20 cellular contexts compared by ENCODE assay signal in genomic region chr15:41915203-41915994, GRCh38. TPM values are rescaled to one million over a fixed set of nuclear protein-coding genes. Genes with fewer than 3 reads are reported as not detected.
DNase-seq lines count a peak whose midpoint lies in the region; ATAC-seq and TF ChIP-seq lines count a peak whose summit lies in the region.
"Had no signal": no experiment of that assay in that cellular context is flagged by ENCODE, and none has a peak within 500 bp of the region (broad histone marks: within the 10 kb centered on the region; RNA-seq: fewer than 3 reads in every experiment).

No MANE protein-coding gene starts in this region.

- H3K9me3 ChIP-seq in BLaER1 (no peaks in the 10 kb centered on the region), ascending aorta (no peaks in the 10 kb centered on the region)
- H3K9me3 ChIP-seq: HAP-1, neutrophil had no signal

- ATAC-seq in GM23338, result no peak
- ATAC-seq: effector memory CD8-positive, alpha-beta T cell; esophagus mucosa; T-cell had no signal

- H3K4me1 ChIP-seq in BLaER1 (peaks cover 90% of the 10 kb centered on the region), GM23338 (ENCODE audit: insufficient read depth) (no peaks in the 10 kb centered on the region), ascending aorta (peaks cover 26 to 42% of the 10 kb centered on the region in 2 donors)
- H3K4me1 ChIP-seq: HAP-1 had no signal

- H3K79me2 ChIP-seq in GM23338 (replicated peaks; ENCODE audit: insufficient read depth), result peaks cover 6% of the 10 kb centered on the region; the same call in 1 of the 2 replicates

- no peaks in the 10 kb centered on the region for H3K27me3 ChIP-seq in BLaER1
- no peaks in the 10 kb centered on the region for H3K27me3 ChIP-seq in GM23338 (ENCODE audit: insufficient read depth)
- no peaks in the 10 kb centered on the region for H3K27me3 ChIP-seq in ascending aorta
- H3K27me3 ChIP-seq: neutrophil had no signal

- peaks cover 4% of the 10 kb centered on the region; the same call in 1 of the 3 replicates for H3K4me1 Mint-ChIP-seq in GM23338
- H3K4me1 Mint-ChIP-seq in progenitor cell of endocrine pancreas (ENCODE audit: low read depth), result peaks cover 13% of the 10 kb centered on the region
- peaks cover 51% of the 10 kb centered on the region for H3K4me1 Mint-ChIP-seq in HFFc6 (ENCODE audit: low read depth)
- H3K4me1 Mint-ChIP-seq: CD8-positive, alpha-beta memory T cell had no signal

- H3K27ac ChIP-seq in BLaER1 (peak overlapping the region; percentile 63), GM23338 (ENCODE audit: low read depth) (no peak overlapping the region), ascending aorta (peak overlapping the region; percentile 70 to 79)
- H3K27ac ChIP-seq: neutrophil had no signal

- H3K4me2 ChIP-seq in BLaER1 (peak overlapping the region; percentile 85), GM23338 (no peak overlapping the region)

- H3F3A ChIP-seq in GM23338 (replicated peaks; ENCODE audit: low read depth), result no peaks in the 10 kb centered on the region

- H2AFZ ChIP-seq in GM23338, result no peak overlapping the region

- H3K27ac Mint-ChIP-seq in GM23338, result no peak overlapping the region
- H3K27ac Mint-ChIP-seq in progenitor cell of endocrine pancreas, result peak overlapping the region; percentile 56
- H3K27ac Mint-ChIP-seq in HFFc6, result no peak overlapping the region
- H3K27ac Mint-ChIP-seq: activated naive CD8-positive, alpha-beta T cell; T-cell had no signal

- TF ChIP-seq CTCF in GM23338 (conservative IDR thresholded peaks at IDR 0.05; ENCODE audit: low read depth in 2 of 2) (no peak), ascending aorta (IDR thresholded peaks at IDR 0.05) (no peak), progenitor cell of endocrine pancreas (IDR thresholded peaks at IDR 0.05; ENCODE audit: unreplicated experiment) (no peak), HFFc6 (IDR thresholded peaks at IDR 0.05) (no peak)

- H4K20me1 ChIP-seq in BLaER1, result no peaks in the 10 kb centered on the region
- peaks cover 8% of the 10 kb centered on the region; the same call in 1 of the 2 replicates for H4K20me1 ChIP-seq in GM23338 (replicated peaks; ENCODE audit: insufficient read depth)

- no peak overlapping the region for H3K9ac ChIP-seq in BLaER1

- H3K36me3 Mint-ChIP-seq in GM23338 (ENCODE audit: low read depth), result peaks cover 30% of the 10 kb centered on the region
- H3K36me3 Mint-ChIP-seq in progenitor cell of endocrine pancreas (ENCODE audit: insufficient read depth), result peaks cover 7% of the 10 kb centered on the region
- H3K36me3 Mint-ChIP-seq in HFFc6 (ENCODE audit: low read depth), result peaks cover 18% of the 10 kb centered on the region

- H3K4me3 ChIP-seq in BLaER1, result no peak overlapping the region
- no peak overlapping the region for H3K4me3 ChIP-seq in GM23338
- no peak overlapping the region for H3K4me3 ChIP-seq in ascending aorta
- H3K4me3 ChIP-seq: HAP-1 had no signal

- intact Hi-C loops in ascending aorta (cut with DNase I), result loop anchor here (5.0 kb wide), 1 partner anchor 57 kb away; the partner anchor contains the start of gene EHD4

- in situ Hi-C loops in G401 (cut with HindIII; ENCODE audit: low sequenced_read_pairs), result no loop called here

- H3K9me3 Mint-ChIP-seq in GM23338, result no peaks in the 10 kb centered on the region
- no peaks in the 10 kb centered on the region for H3K9me3 Mint-ChIP-seq in progenitor cell of endocrine pancreas (ENCODE audit: low read depth)
- no peaks in the 10 kb centered on the region for H3K9me3 Mint-ChIP-seq in HFFc6
- H3K9me3 Mint-ChIP-seq: CD8-positive, alpha-beta memory T cell; effector memory CD8-positive, alpha-beta T cell; T-cell had no signal

- H3K27me3 Mint-ChIP-seq in GM23338 (ENCODE audit: insufficient read depth, low read depth, poor library complexity) (no peaks in the 10 kb centered on the region), progenitor cell of endocrine pancreas (no peaks in the 10 kb centered on the region), HFFc6 (ENCODE audit: insufficient read depth) (peaks cover 2% of the 10 kb centered on the region; the same call in 1 of the 2 replicates)
- H3K27me3 Mint-ChIP-seq: activated naive CD8-positive, alpha-beta T cell; effector memory CD8-positive, alpha-beta T cell; T-cell had no signal

- H3K4me3 Mint-ChIP-seq in GM23338 (no peak overlapping the region), progenitor cell of endocrine pancreas (ENCODE audit: low read depth) (no peak overlapping the region), HFFc6 (no peak overlapping the region)
- H3K4me3 Mint-ChIP-seq: activated naive CD8-positive, alpha-beta T cell; CD8-positive, alpha-beta memory T cell; effector memory CD8-positive, alpha-beta T cell; T-cell had no signal

- DNase-seq in GM23338 (ENCODE audit: low spot score), result no peak
- no peak for DNase-seq in ascending aorta (ENCODE audit: low spot score in 2 of 2)
- no peak for DNase-seq in progenitor cell of endocrine pancreas (ENCODE audit: low spot score, unreplicated experiment)
- DNase-seq in activated CD4-positive, alpha-beta T cell treated with anti-CD3 and anti-CD28 coated beads for 1 hour, result no peak
- DNase-seq in HFFc6, result no peak
- no peak for DNase-seq in G401 (ENCODE audit: low spot score)
- DNase-seq: activated CD4-positive, alpha-beta T cell treated with anti-CD3 and anti-CD28 coated beads for 4 hours; CD8-positive, alpha-beta memory T cell; DMS53; effector memory CD8-positive, alpha-beta T cell; KBM-7; kidney; NCI-H187 treated with DMSO at 0.1 percent for 48 hours; SHP77; T-cell had no signal

- peaks cover 13% of the 10 kb centered on the region; the same call in 1 of the 2 replicates for H3K36me3 ChIP-seq in BLaER1
- 0 out of 2 replicates have a peak, but pooled peaks cover 4% of the 10 kb centered on the region for H3K36me3 ChIP-seq in GM23338 (ENCODE audit: insufficient read depth)
- H3K36me3 ChIP-seq in ascending aorta, result peaks cover 17 to 21% of the 10 kb centered on the region in 2 donors

- no peaks in the 10 kb centered on the region for H3K9me2 ChIP-seq in GM23338 (ENCODE audit: insufficient read depth)

TF ChIP-seq in GM23338, 12 proteins besides CTCF, POLR2A, EP300 and RAD21:
- TF ChIP-seq EZH2phosphoT487 (IDR thresholded peaks at IDR 0.05; ENCODE audit: unreplicated experiment) (peak; percentile 31), ZNF114 (CRISPR knock-in tag; IDR thresholded peaks at IDR 0.05) (no peak)

RNA-seq across cellular contexts. Expression of gene SPTBN5, which starts 21.5 kb away (rescaled TPM):
- 1.0 and 1.1 TPM in 2 replicates for total RNA-seq in GM23338 (2014; rRNA removed; shearing (Covaris generic))
- polyA plus RNA-seq in GM23338 (2016; fragmentation: Nextera tagmentation; extraction: Ambion mirVana), result 0.31 and 0.57 TPM in 2 replicates
- total RNA-seq in ascending aorta (1.5 TPM), progenitor cell of endocrine pancreas (6.6 and 7.9 TPM in 2 replicates)
- under 1 TPM; 0.16 to 0.34 (median 0.24) TPM for total RNA-seq in HFFc6 (2021; fragmentation: NEBNext Ultra II Directional; extraction: Animal tissue kit (Norgen Biotek cat#: 25700))
- 0.37 and 3.5 TPM in 2 replicates for total RNA-seq in G401 (2014; rRNA removed; shearing (Covaris generic))
- polyA plus RNA-seq: CD8-positive, alpha-beta memory T cell had no signal

RNA-seq across cellular contexts. Expression of gene EHD4, which starts 57.0 kb away (rescaled TPM):
- 30.6 and 31.0 TPM in 2 replicates for total RNA-seq in GM23338 (2014; rRNA removed; shearing (Covaris generic))
- polyA plus RNA-seq in GM23338 (2016; fragmentation: Nextera tagmentation; extraction: Ambion mirVana), result 11.2 and 13.0 TPM in 2 replicates
- total RNA-seq in ascending aorta, result 70.4 TPM
- total RNA-seq in progenitor cell of endocrine pancreas, result 17.2 and 18.4 TPM in 2 replicates
- total RNA-seq in HFFc6 (2021; fragmentation: NEBNext Ultra II Directional; extraction: Animal tissue kit (Norgen Biotek cat#: 25700)), result 10 to 100 TPM; 14.1 to 21.8 (median 18.1) TPM
- total RNA-seq in G401 (2014; rRNA removed; shearing (Covaris generic)), result 7.3 and 8.8 TPM in 2 replicates
